8 cellular contexts compared by ENCODE assay signal in genomic region chr6:166861961-166862286, GRCh38.
A peak's percentile ranks its signal among the peaks of the same experiment; 100 is the strongest.
DNase-seq lines count a peak whose midpoint lies in the region; ATAC-seq and TF ChIP-seq lines count a peak whose summit lies in the region.

No MANE protein-coding gene starts in this region.

- peaks cover 2% of the 10 kb centered on the region for H3K36me3 Mint-ChIP-seq in activated naive CD4-positive, alpha-beta T cell treated with anti-CD3 and anti-CD28 coated beads, Interleukin-2, amount 50 U/mL, for 24 hours
- peaks cover 8% of the 10 kb centered on the region for H3K36me3 Mint-ChIP-seq in memory B cell
- H3K36me3 Mint-ChIP-seq in type B pancreatic cell, result no peaks in the 10 kb centered on the region

- no peak overlapping the region for H3K27ac Mint-ChIP-seq in activated naive CD4-positive, alpha-beta T cell treated with anti-CD3 and anti-CD28 coated beads, Interleukin-2, amount 50 U/mL, for 24 hours
- H3K27ac Mint-ChIP-seq in memory B cell (no peak overlapping the region), type B pancreatic cell (no peak overlapping the region)

- DNase-seq in activated naive CD4-positive, alpha-beta T cell (lab: John Stamatoyannopoulos, UW), result no peak
- DNase-seq in astrocyte of the spinal cord (ENCODE audit: low read depth, low spot score) (no peak), memory B cell (ENCODE audit: low spot score in 2 of 2) (no peak), type B pancreatic cell (ENCODE audit: extremely low spot score, unreplicated experiment) (no peak), C1 segment of cervical spinal cord (lab: John Stamatoyannopoulos, UW) (no peak)
- no peak for DNase-seq in activated CD8-positive, alpha-beta memory T cell treated with anti-CD3 and anti-CD28 coated beads, Interleukin-2, amount 50 U/mL, for 48 hours

- H3K4me3 ChIP-seq in astrocyte of the spinal cord (ENCODE audit: low read depth, low read length), result peak overlapping the region; percentile 38

- ATAC-seq in memory B cell (ENCODE audit: low read depth) (no peak), HG03095 (IDR thresholded peaks at IDR 0.05; ENCODE audit: unreplicated experiment) (no peak)

- H3K4me1 Mint-ChIP-seq in activated naive CD4-positive, alpha-beta T cell treated with anti-CD3 and anti-CD28 coated beads, Interleukin-2, amount 50 U/mL, for 24 hours, result peaks cover 8% of the 10 kb centered on the region
- H3K4me1 Mint-ChIP-seq in memory B cell (peaks cover 5% of the 10 kb centered on the region), type B pancreatic cell (ENCODE audit: unreplicated experiment) (peaks cover 6% of the 10 kb centered on the region)

- peak overlapping the region; percentile 92 for H3K4me3 Mint-ChIP-seq in activated naive CD4-positive, alpha-beta T cell treated with anti-CD3 and anti-CD28 coated beads, Interleukin-2, amount 50 U/mL, for 24 hours
- peak overlapping the region; percentile 89 for H3K4me3 Mint-ChIP-seq in memory B cell
- peak overlapping the region; percentile 92 for H3K4me3 Mint-ChIP-seq in type B pancreatic cell

- in situ Hi-C loops in astrocyte of the spinal cord (cut with HindIII; ENCODE audit: low sequenced_read_pairs), result no loop called here

- no peaks in the 10 kb centered on the region for H3K27me3 Mint-ChIP-seq in activated naive CD4-positive, alpha-beta T cell treated with anti-CD3 and anti-CD28 coated beads, Interleukin-2, amount 50 U/mL, for 24 hours
- H3K27me3 Mint-ChIP-seq in memory B cell (peaks cover 4% of the 10 kb centered on the region), type B pancreatic cell (peaks cover 60% of the 10 kb centered on the region)

- no peaks in the 10 kb centered on the region for H3K9me3 Mint-ChIP-seq in activated naive CD4-positive, alpha-beta T cell treated with anti-CD3 and anti-CD28 coated beads, Interleukin-2, amount 50 U/mL, for 24 hours
- H3K9me3 Mint-ChIP-seq in memory B cell (no peaks in the 10 kb centered on the region), type B pancreatic cell (no peaks in the 10 kb centered on the region)

- TF ChIP-seq CTCF in astrocyte of the spinal cord (IDR thresholded peaks at IDR 0.05; ENCODE audit: low read depth, low read length) (no peak), type B pancreatic cell (conservative IDR thresholded peaks at IDR 0.05) (no peak)
